ENCODE assay signal across 11 cellular contexts in the genomic region with DNA sequence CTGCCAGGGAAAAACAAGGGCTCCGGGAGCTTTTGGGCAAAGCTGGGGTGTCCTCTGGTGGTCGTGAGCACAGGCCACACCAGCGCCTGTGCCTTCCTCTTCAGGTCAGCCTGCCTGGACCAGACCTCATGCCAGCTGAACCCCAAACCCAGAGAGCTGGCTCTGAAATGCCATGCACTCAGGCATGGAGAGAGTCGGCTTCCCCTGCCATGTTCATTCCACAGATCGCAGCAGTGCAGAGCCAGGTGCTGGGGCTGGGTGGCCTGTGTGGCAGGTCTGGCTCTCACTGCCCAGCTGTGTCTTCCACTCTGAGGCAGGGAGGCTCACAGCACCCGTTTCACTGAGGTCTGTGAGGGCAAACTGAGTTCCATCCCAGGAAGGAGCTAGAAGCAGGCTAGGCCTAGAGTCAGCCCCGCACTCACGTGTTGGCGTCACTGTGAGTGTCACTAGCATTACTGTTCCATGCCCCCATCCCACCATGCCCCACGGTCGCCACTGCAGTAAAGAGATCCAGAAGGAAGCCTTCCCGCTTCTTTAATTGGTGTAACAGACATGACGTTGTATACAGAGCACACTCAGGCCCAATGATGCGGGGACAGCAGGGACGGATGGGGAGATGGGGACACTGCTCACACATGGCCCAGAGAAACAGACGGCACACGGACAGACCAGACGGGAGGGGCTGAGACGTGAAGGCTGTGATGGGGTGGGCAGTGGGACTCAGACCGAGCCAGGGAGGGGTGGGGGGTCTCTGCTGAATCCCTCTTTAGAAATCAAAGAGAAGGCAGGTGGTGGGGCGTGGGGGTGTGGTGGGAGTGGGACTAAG. TPM values are rescaled to one million over a fixed set of nuclear protein-coding genes. Genes with fewer than 3 reads are reported as not detected.
DNase-seq lines count a peak whose midpoint lies in the region; ATAC-seq, FAIRE-seq and TF ChIP-seq lines count a peak whose summit lies in the region.
"Had no signal": no experiment of that assay in that cellular context is flagged by ENCODE, and none has a peak within 500 bp of the region (broad histone marks: within the 10 kb centered on the region; RNA-seq: fewer than 3 reads in every experiment).

No MANE protein-coding gene starts in this region.

- no peaks in the 10 kb centered on the region for H3K27me3 Mint-ChIP-seq in CD8-positive, alpha-beta memory T cell
- H3K27me3 Mint-ChIP-seq in progenitor cell of endocrine pancreas = no peaks in the 10 kb centered on the region

- peaks cover 0 to 40% (median 2%) of the 10 kb centered on the region in 3 donors for H3K36me3 Mint-ChIP-seq in CD8-positive, alpha-beta memory T cell
- H3K36me3 Mint-ChIP-seq in progenitor cell of endocrine pancreas (ENCODE audit: insufficient read depth) = no peaks in the 10 kb centered on the region

- H3K4me3 Mint-ChIP-seq in CD8-positive, alpha-beta memory T cell = peak overlapping the region in 6 of 7 donors; percentile 29 to 90 (median 81)
- H3K4me3 Mint-ChIP-seq in progenitor cell of endocrine pancreas (ENCODE audit: low read depth) = peak overlapping the region; percentile 55

- H3K4me2 ChIP-seq in PC-3 (ENCODE audit: low read length) (peak overlapping the region; percentile 99; the same call in 1 of the 2 replicates), H1 (ENCODE audit: insufficient read depth in 1 of 2, low read depth in 2 of 2, low read length in 2 of 2) (no peak overlapping the region; a peak in 1 of 4 replicates)

- H4K91ac ChIP-seq in H1 (replicated peaks; ENCODE audit: insufficient read length, low read length) = no peak overlapping the region

- TF ChIP-seq EP300 in H1 (IDR thresholded peaks at IDR 0.05; ENCODE audit: borderline replicate concordance in 1 of 2, low read depth in 2 of 2, low read length in 2 of 2) = no peak

- no peak overlapping the region for H2BK20ac ChIP-seq in H1 (ENCODE audit: low read length)

- no peak for FAIRE-seq in H1 (lab: Jason Lieb, UNC)

- H4K8ac ChIP-seq in H1 (ENCODE audit: extremely low read depth, insufficient read depth, low read length) = no peak overlapping the region; the same call in 1 of the 2 replicates

- CTCF ChIA-PET in CD8-positive, alpha-beta memory T cell (lab: Charles Lee) = no interaction called here
- CTCF ChIA-PET in PC-3 (lab: Charles Lee) (no interaction called here), H1 (lab: Charles Lee; ENCODE audit: partially characterized antibody) (interaction anchor here (1.1 to 1.6 kb wide), 3 partner anchors 9 to 124 kb away, joined by 3 to 6 read pairs (median 5); no protein-coding TSS in a partner anchor)

- peaks cover 3% of the 10 kb centered on the region; the same call in 1 of the 2 replicates for H3K79me1 ChIP-seq in H1 (ENCODE audit: low read depth, low read length)

- peak overlapping the region in 5 of 8 donors; percentile 22 to 94 (median 54) for H3K27ac Mint-ChIP-seq in CD8-positive, alpha-beta memory T cell
- H3K27ac Mint-ChIP-seq in progenitor cell of endocrine pancreas = no peak overlapping the region

- H4K20me1 ChIP-seq in PC-3 (ENCODE audit: low read length) (no peaks in the 10 kb centered on the region), H1 (replicated peaks in 1 of 2; ENCODE audit: control insufficient read depth in 1 of 2, insufficient read depth in 2 of 2, low read length in 2 of 2) (peaks cover 0 to 7% of the 10 kb centered on the region in 2 experiments)

- no peak for TF ChIP-seq POLR2A in H1 (IDR thresholded peaks at IDR 0.05; ENCODE audit: control extremely low read depth in 1 of 2, low read depth in 2 of 2, low read length in 2 of 2)

- no peak overlapping the region for H2AK5ac ChIP-seq in H1 (ENCODE audit: low read depth, low read length)

- H3K18ac ChIP-seq in H1 (ENCODE audit: extremely low read depth, low read length) = no peak overlapping the region

- WGBS in H1 (ENCODE audit: extremely low coverage in 1 of 2, insufficient coverage in 1 of 2, insufficient read length in 1 of 2, insufficient replicate concordance in 2 of 2, low coverage in 1 of 2, low lambda C conversion rate in 2 of 2, missing lambda C conversion rate in 1 of 2), 2 experiments = 86% methylated on average over 21 of the region's 21 CpGs; no CpG with 5 or more reads in 1 of the 2 experiments

- peaks cover 16% of the 10 kb centered on the region; the same call in 1 of the 2 replicates for H3K23me2 ChIP-seq in H1 (ENCODE audit: low read depth, low read length)

- no peaks in the 10 kb centered on the region for H3K36me3 ChIP-seq in CD8-positive, alpha-beta memory T cell (ENCODE audit: insufficient read depth, low read length)
- H3K36me3 ChIP-seq in PC-3 (ENCODE audit: low read depth, low read length) (peaks cover 2% of the 10 kb centered on the region; the same call in 1 of the 2 replicates), H1 (ENCODE audit: control insufficient read depth in 2 of 4, insufficient read depth in 4 of 4, low read length in 3 of 4) (peaks cover 0 to 6% (median 1%) of the 10 kb centered on the region in 4 experiments; a peak in 2 of 8 replicates)

- no peaks in the 10 kb centered on the region for H3K9me2 ChIP-seq in PC-3 (replicated peaks; ENCODE audit: low read length)

- no peaks in the 10 kb centered on the region for H3K9me3 ChIP-seq in CD8-positive, alpha-beta memory T cell (ENCODE audit: low read length)
- H3K9me3 ChIP-seq in PC-3 (ENCODE audit: low read length) (no peaks in the 10 kb centered on the region), H1 (ENCODE audit: insufficient read depth in 2 of 2, low read depth in 1 of 2, low read length in 1 of 2) (no peaks in the 10 kb centered on the region)

- H2AFZ ChIP-seq in PC-3 (ENCODE audit: low read length) (no peak overlapping the region), H1 (ENCODE audit: low read length) (no peak overlapping the region)

- H3K23ac ChIP-seq in H1 (ENCODE audit: insufficient read length) = no peak overlapping the region

- H2BK5ac ChIP-seq in H1 (ENCODE audit: low read depth, low read length) = peak overlapping the region; percentile 15; the same call in 1 of the 2 replicates

- POLR2A ChIA-PET in CD8-positive, alpha-beta memory T cell (lab: Charles Lee) = interaction anchor here (0.6 kb wide), 1 partner anchor 82 kb away, joined by 3 read pairs; no protein-coding TSS in a partner anchor
- POLR2A ChIA-PET in PC-3 (lab: Charles Lee; ENCODE audit: unreplicated experiment) (no interaction called here), H1 (lab: Charles Lee; ENCODE audit: partially characterized antibody) (interaction anchor here (0.6 to 3.3 kb wide), 7 partner anchors 8 to 607 kb away, joined by 3 to 15 read pairs (median 3); partner anchors contain the start of gene OGFOD2)

- H3K4ac ChIP-seq in H1 (replicated peaks; ENCODE audit: insufficient read length, low read depth, low read length) = no peak overlapping the region

- no peak for DNase-seq in CD8-positive, alpha-beta memory T cell
- DNase-seq in PC-3 = no peak
- DNase-seq in H1 (ENCODE audit: low read depth in 1 of 2, low spot score in 2 of 2) = no peak
- DNase-seq in progenitor cell of endocrine pancreas (ENCODE audit: low spot score, unreplicated experiment) = no peak
- no peak for DNase-seq in AML-193 (lab: John Stamatoyannopoulos, UW)
- no peak for DNase-seq in NCI-H1436 treated with DMSO at 0.1 percent for 48 hours (lab: John Stamatoyannopoulos, UW)
- no peak for DNase-seq in EL
- DNase-seq: NCI-H226; stimulated activated naive CD4-positive, alpha-beta T cell had no signal

- no peak overlapping the region for H3K56ac ChIP-seq in H1 (replicated peaks; ENCODE audit: insufficient read length, low read depth, low read length)

- H3F3A ChIP-seq in PC-3 (ENCODE audit: low read length, unreplicated experiment) = no peaks in the 10 kb centered on the region

- H3K4me1 Mint-ChIP-seq in CD8-positive, alpha-beta memory T cell = peaks cover 24 to 49% (median 33%) of the 10 kb centered on the region in 3 donors
- peaks cover 15% of the 10 kb centered on the region for H3K4me1 Mint-ChIP-seq in progenitor cell of endocrine pancreas (ENCODE audit: low read depth)

- intact Hi-C loops in PC-3 (cut with micrococcal nuclease) = no loop called here

- H3K14ac ChIP-seq in H1 (ENCODE audit: insufficient read length) = no peak overlapping the region

- no peaks in the 10 kb centered on the region for H3K27me3 ChIP-seq in CD8-positive, alpha-beta memory T cell (ENCODE audit: insufficient read depth, low read length, poor library complexity, severe bottlenecking)
- H3K27me3 ChIP-seq in PC-3 (ENCODE audit: low read length) (no peaks in the 10 kb centered on the region), H1 (replicated peaks in 1 of 4; ENCODE audit: control insufficient read depth in 3 of 4, extremely low read depth in 1 of 4, insufficient read depth in 3 of 4, low read length in 3 of 4) (no peaks in the 10 kb centered on the region)

- TF ChIP-seq CTCF in PC-3 (conservative IDR thresholded peaks at IDR 0.05; ENCODE audit: low read depth, low read length) (no peak), H1 (IDR thresholded peaks at IDR 0.05; ENCODE audit: control extremely low read depth in 1 of 3, insufficient read depth in 1 of 3, low read depth in 1 of 3, low read length in 3 of 3) (no peak), progenitor cell of endocrine pancreas (IDR thresholded peaks at IDR 0.05; ENCODE audit: unreplicated experiment) (no peak)

- no peak overlapping the region for H2BK12ac ChIP-seq in H1 (ENCODE audit: low read depth, low read length)

- peaks cover 42% of the 10 kb centered on the region for H3K79me2 ChIP-seq in PC-3 (ENCODE audit: low read length)
- H3K79me2 ChIP-seq in H1 (ENCODE audit: control insufficient read depth in 1 of 2, insufficient read depth in 2 of 2, low read length in 2 of 2) = peaks cover 0 to 2% of the 10 kb centered on the region in 2 experiments; a peak in 1 of 4 replicates

- peaks cover 0 to 1% (median 0%) of the 10 kb centered on the region in 5 donors for H3K9me3 Mint-ChIP-seq in CD8-positive, alpha-beta memory T cell
- no peaks in the 10 kb centered on the region for H3K9me3 Mint-ChIP-seq in progenitor cell of endocrine pancreas (ENCODE audit: low read depth)

- H2BK120ac ChIP-seq in H1 (replicated peaks; ENCODE audit: low read depth, low read length) = no peak overlapping the region

- H3K27ac ChIP-seq in CD8-positive, alpha-beta memory T cell (ENCODE audit: low read depth, low read length) = no peak overlapping the region
- H3K27ac ChIP-seq in PC-3 (ENCODE audit: low read length) (no peak overlapping the region), H1 (ENCODE audit: low read depth, low read length) (no peak overlapping the region)

- TF ChIP-seq RAD21 in H1 (IDR thresholded peaks at IDR 0.05 in 1 of 2, conservative IDR thresholded peaks at IDR 0.05 in 1 of 2; ENCODE audit: low read depth in 2 of 2, low read length in 2 of 2) = peak; percentile 8 to 16; a peak in 1 of 4 replicates

- no peak overlapping the region for H3K4me3 ChIP-seq in CD8-positive, alpha-beta memory T cell (ENCODE audit: low read length)
- H3K4me3 ChIP-seq in PC-3 (ENCODE audit: low read length) (no peak overlapping the region), H1 (ENCODE audit: extremely low read depth in 1 of 4, insufficient read depth in 2 of 4, low read depth in 3 of 4, low read length in 4 of 4) (no peak overlapping the region)
- H3K4me3 ChIP-seq: skin epidermis had no signal

- H3K4me1 ChIP-seq in CD8-positive, alpha-beta memory T cell (ENCODE audit: insufficient read depth, low read length) = peaks cover 41% of the 10 kb centered on the region
- H3K4me1 ChIP-seq in PC-3 (ENCODE audit: insufficient read depth, low read length) = peaks cover 19% of the 10 kb centered on the region
- H3K4me1 ChIP-seq in H1 (replicated peaks in 1 of 4; ENCODE audit: control insufficient read depth in 3 of 4, insufficient read depth in 4 of 4, low read length in 3 of 4) = peaks cover 0 to 14% (median 8%) of the 10 kb centered on the region in 4 experiments; a peak in 6 of 7 replicates

- no peak overlapping the region for H2BK15ac ChIP-seq in H1 (ENCODE audit: low read length)

- no peak overlapping the region for H3K9ac ChIP-seq in PC-3 (ENCODE audit: low read length)
- H3K9ac ChIP-seq in H1 (replicated peaks in 1 of 4; ENCODE audit: extremely low read depth in 1 of 4, low read depth in 3 of 4, low read length in 3 of 4) = no peak overlapping the region

- no peak for ATAC-seq in PC-3
- no peak for ATAC-seq in GM21515 (IDR thresholded peaks at IDR 0.05; ENCODE audit: unreplicated experiment)

- BruUV-seq in PC-3 (replicated peaks; lab: Mats Ljungman, UMichigan) = no TSS peak

- no peak overlapping the region for H4K5ac ChIP-seq in H1 (ENCODE audit: insufficient read length, low read depth, low read length)

RNA-seq across cellular contexts. Expression of gene ARL6IP4, which starts 2.7 kb away (rescaled TPM):
- total RNA-seq in CD8-positive, alpha-beta memory T cell = 100 to 1,000 TPM; 172 to 181 TPM
- polyA plus RNA-seq in CD8-positive, alpha-beta memory T cell = 246 TPM
- total RNA-seq in PC-3 (2014; rRNA removed) (363 and 486 TPM in 2 replicates), progenitor cell of endocrine pancreas (122 and 127 TPM in 2 replicates)
- 109 and 115 TPM in 2 replicates for total RNA-seq in H1 (2021; fragmentation: NEBNext Ultra II Directional; extraction: Animal tissue kit (Norgen Biotek cat#: 25700))
- 76.4 and 97.6 TPM in 2 replicates for polyA plus RNA-seq in H1 (2011; rRNA removed)
- 167 TPM for polyA plus RNA-seq in H1 (2011; cell fraction: cytosol; rRNA removed)
- 189 TPM for polyA plus RNA-seq in H1 (2011; cell fraction: nucleus; rRNA removed)
- polyA plus RNA-seq in H1 (2012, experiment 1 of 2) = 132 to 155 TPM (median 146 TPM) in 4 replicates
- 99.7 TPM for polyA plus RNA-seq in H1 (2012, experiment 2 of 2)
- 111 TPM for polyA plus RNA-seq in H1 (2013, experiment 1 of 2)
- polyA plus RNA-seq in H1 (2013, experiment 2 of 2) = 111 TPM
- polyA minus RNA-seq in H1 (2011; rRNA and poly(A)+ RNA removed) = 18.1 and 21.2 TPM in 2 replicates
- polyA minus RNA-seq in H1 (2011; cell fraction: cytosol; rRNA and poly(A)+ RNA removed) = 44.5 TPM
- 19.1 TPM for polyA minus RNA-seq in H1 (2011; cell fraction: nucleus; rRNA and poly(A)+ RNA removed)

RNA-seq across cellular contexts. Expression of gene OGFOD2, which starts 8.1 kb away (rescaled TPM):
- 10 to 100 TPM; 27.7 to 29.5 TPM for total RNA-seq in CD8-positive, alpha-beta memory T cell
- polyA plus RNA-seq in CD8-positive, alpha-beta memory T cell = 14.9 TPM
- total RNA-seq in PC-3 (2014; rRNA removed) (33.3 and 35.6 TPM in 2 replicates), progenitor cell of endocrine pancreas (16.1 and 16.8 TPM in 2 replicates)
- 17.3 and 17.4 TPM in 2 replicates for total RNA-seq in H1 (2021; fragmentation: NEBNext Ultra II Directional; extraction: Animal tissue kit (Norgen Biotek cat#: 25700))
- polyA plus RNA-seq in H1 (2011; rRNA removed) = 20.3 and 35.6 TPM in 2 replicates
- 27.1 TPM for polyA plus RNA-seq in H1 (2011; cell fraction: cytosol; rRNA removed)
- 58.8 TPM for polyA plus RNA-seq in H1 (2011; cell fraction: nucleus; rRNA removed)
- polyA plus RNA-seq in H1 (2012, experiment 1 of 2) = 6.5 to 12.5 TPM (median 11.5 TPM) in 4 replicates
- polyA plus RNA-seq in H1 (2012, experiment 2 of 2) = 9.1 TPM
- polyA plus RNA-seq in H1 (2013, experiment 1 of 2) = 5.4 TPM
- polyA plus RNA-seq in H1 (2013, experiment 2 of 2) = 5.4 TPM
- 10.5 and 13.0 TPM in 2 replicates for polyA minus RNA-seq in H1 (2011; rRNA and poly(A)+ RNA removed)
- polyA minus RNA-seq in H1 (2011; cell fraction: cytosol; rRNA and poly(A)+ RNA removed) = 10.9 TPM
- polyA minus RNA-seq in H1 (2011; cell fraction: nucleus; rRNA and poly(A)+ RNA removed) = 27.0 TPM

RNA-seq across cellular contexts. Expression of gene ABCB9, which starts 16.9 kb away (rescaled TPM):
- total RNA-seq in CD8-positive, alpha-beta memory T cell = 1 to 10 TPM; 3.7 to 3.9 TPM
- 0.99 TPM for polyA plus RNA-seq in CD8-positive, alpha-beta memory T cell
- 18.4 and 20.9 TPM in 2 replicates for total RNA-seq in PC-3 (2014; rRNA removed)
- total RNA-seq in H1 (2021; fragmentation: NEBNext Ultra II Directional; extraction: Animal tissue kit (Norgen Biotek cat#: 25700)) = 6.3 and 8.0 TPM in 2 replicates
- polyA plus RNA-seq in H1 (2011; rRNA removed) = 3.8 and 5.0 TPM in 2 replicates
- polyA plus RNA-seq in H1 (2011; cell fraction: cytosol; rRNA removed) = 4.0 TPM
- 7.8 TPM for polyA plus RNA-seq in H1 (2011; cell fraction: nucleus; rRNA removed)
- 1.7 to 3.8 TPM (median 3.3 TPM) in 4 replicates for polyA plus RNA-seq in H1 (2012, experiment 1 of 2)
- 3.3 TPM for polyA plus RNA-seq in H1 (2012, experiment 2 of 2)
- 3.2 TPM for polyA plus RNA-seq in H1 (2013, experiment 1 of 2)
- polyA plus RNA-seq in H1 (2013, experiment 2 of 2) = 3.4 TPM
- polyA minus RNA-seq in H1 (2011; rRNA and poly(A)+ RNA removed) = 6.1 and 7.9 TPM in 2 replicates
- polyA minus RNA-seq in H1 (2011; cell fraction: cytosol; rRNA and poly(A)+ RNA removed) = 6.6 TPM
- polyA minus RNA-seq in H1 (2011; cell fraction: nucleus; rRNA and poly(A)+ RNA removed) = 9.2 TPM
- 10.4 and 10.5 TPM in 2 replicates for total RNA-seq in progenitor cell of endocrine pancreas
